23 cellular contexts compared by ENCODE assay signal in the genomic region with DNA sequence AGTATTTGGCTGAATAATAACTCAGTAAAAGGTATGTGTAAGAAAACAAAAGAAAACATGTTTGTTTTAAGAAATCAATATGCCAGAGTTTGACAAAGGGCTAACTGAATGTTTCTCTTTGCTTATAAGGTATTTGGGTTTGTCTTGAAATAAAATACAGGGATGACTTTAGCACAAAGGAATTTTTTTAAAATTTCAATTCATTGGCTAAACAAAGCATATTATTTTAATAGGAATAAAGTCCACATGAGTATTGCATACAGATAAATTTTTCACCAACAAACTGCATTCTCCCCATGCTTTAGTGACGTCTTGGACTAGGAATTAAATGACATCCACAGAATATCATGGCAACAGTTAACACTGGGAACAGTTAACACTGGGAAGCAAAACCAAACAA.
DNase-seq lines count a peak whose midpoint lies in the region; ATAC-seq, FAIRE-seq and TF ChIP-seq lines count a peak whose summit lies in the region.
"Had no signal": no experiment of that assay in that cellular context is flagged by ENCODE, and none has a peak within 500 bp of the region (broad histone marks: within the 10 kb centered on the region; RNA-seq: fewer than 3 reads in every experiment).

No MANE protein-coding gene starts in this region.

- H3K27ac Mint-ChIP-seq in activated CD4-positive, alpha-beta memory T cell treated with anti-CD3 and anti-CD28 coated beads for 36 hours: no peak overlapping the region
- H3K27ac Mint-ChIP-seq in T-cell: no peak overlapping the region
- H3K27ac Mint-ChIP-seq: activated naive CD8-positive, alpha-beta T cell treated with anti-CD3 and anti-CD28 coated beads, Interleukin-2, amount 10 ng/mL, durations not matched to agents 7 days and 5 days; stimulated activated naive B cell treated with anti-CD40 and anti-IgM and Interleukin-4, amounts not matched to agents 10 μg/mL and 1 μg/mL and 100 μg/mL, for 72 hours; T-helper 2 cell treated with Interferon-gamma antibody and Interleukin-4, amounts not matched to agents 5 μg/mL and 100 μg/mL, for 36 hours had no signal

- no peak for TF ChIP-seq RAD21 in A549 (conservative IDR thresholded peaks at IDR 0.05 in 1 of 2, IDR thresholded peaks at IDR 0.05 in 1 of 2)

- no peaks in the 10 kb centered on the region for H3F3A ChIP-seq in GM23248 (ENCODE audit: insufficient read depth)

- H3K4me3 ChIP-seq in A549 (no peak overlapping the region), GM23248 (no peak overlapping the region), astrocyte of the spinal cord (ENCODE audit: low read depth, low read length) (no peak overlapping the region)
- H3K4me3 ChIP-seq: testis had no signal

- H3K4me3 Mint-ChIP-seq in activated CD4-positive, alpha-beta memory T cell treated with anti-CD3 and anti-CD28 coated beads for 36 hours: no peak overlapping the region
- no peak overlapping the region for H3K4me3 Mint-ChIP-seq in T-cell
- H3K4me3 Mint-ChIP-seq: activated naive CD8-positive, alpha-beta T cell treated with anti-CD3 and anti-CD28 coated beads, Interleukin-2, amount 10 ng/mL, durations not matched to agents 7 days and 5 days; stimulated activated naive B cell treated with anti-CD40 and anti-IgM and Interleukin-4, amounts not matched to agents 10 μg/mL and 1 μg/mL and 100 μg/mL, for 72 hours; T-helper 2 cell treated with Interferon-gamma antibody and Interleukin-4, amounts not matched to agents 5 μg/mL and 100 μg/mL, for 36 hours had no signal

- TF ChIP-seq CTCF in A549 (IDR thresholded peaks at IDR 0.05): no peak
- TF ChIP-seq CTCF in astrocyte of the spinal cord (IDR thresholded peaks at IDR 0.05; ENCODE audit: low read depth, low read length): no peak

- H3K4me1 ChIP-seq in A549 (peaks cover 18% of the 10 kb centered on the region; the same call in 2 of the 3 replicates), GM23248 (ENCODE audit: insufficient read depth) (peaks cover 7% of the 10 kb centered on the region; the same call in 1 of the 2 replicates)
- H3K4me1 ChIP-seq: testis had no signal

- no peaks in the 10 kb centered on the region for H3K27me3 ChIP-seq in GM23248 (replicated peaks; ENCODE audit: insufficient read depth)
- H3K27me3 ChIP-seq: testis had no signal

- TF ChIP-seq EP300 in A549 (IDR thresholded peaks at IDR 0.05): no peak

- no peak for TF ChIP-seq POLR2A in A549 (IDR thresholded peaks at IDR 0.05; ENCODE audit: low read length)

- ATAC-seq in A549: peak in 1 of 2 experiments; percentile 67; a peak in 3 of 6 replicates
- no peak for ATAC-seq in HG02623 (IDR thresholded peaks at IDR 0.05; ENCODE audit: unreplicated experiment)
- no peak for ATAC-seq in T-cell (replicated peaks in 1 of 4)
- ATAC-seq: stimulated activated naive B cell treated with anti-CD40 and anti-IgM and Interleukin-4, amounts not matched to agents 10 μg/mL and 1 μg/mL and 100 μg/mL, for 72 hours had no signal

- in situ Hi-C loops in GM23248 (cut with MboI): no loop called here
- in situ Hi-C loops in astrocyte of the spinal cord (cut with HindIII; ENCODE audit: low sequenced_read_pairs): no loop called here

- WGBS in A549 (ENCODE audit: missing lambda C conversion rate): 19% methylated on average over 1 of the region's 1 CpG
- WGBS in GM23248 (ENCODE audit: low coverage in 1 of 2, low lambda C conversion rate in 2 of 2, missing lambda C conversion rate in 2 of 2), 2 experiments: 67 to 71% methylated on average over 1 of the region's 1 CpG

- H3K9ac ChIP-seq in GM23248: no peak overlapping the region

- no peaks in the 10 kb centered on the region for H3K4me1 Mint-ChIP-seq in activated CD4-positive, alpha-beta memory T cell treated with anti-CD3 and anti-CD28 coated beads for 36 hours (ENCODE audit: low read depth)
- no peaks in the 10 kb centered on the region for H3K4me1 Mint-ChIP-seq in T-cell
- H3K4me1 Mint-ChIP-seq: activated naive CD8-positive, alpha-beta T cell treated with anti-CD3 and anti-CD28 coated beads, Interleukin-2, amount 10 ng/mL, durations not matched to agents 7 days and 5 days; stimulated activated naive B cell treated with anti-CD40 and anti-IgM and Interleukin-4, amounts not matched to agents 10 μg/mL and 1 μg/mL and 100 μg/mL, for 72 hours had no signal

- no peaks in the 10 kb centered on the region for H3K9me2 ChIP-seq in GM23248 (ENCODE audit: insufficient read depth)

- no peaks in the 10 kb centered on the region for H3K27me3 Mint-ChIP-seq in activated CD4-positive, alpha-beta memory T cell treated with anti-CD3 and anti-CD28 coated beads for 36 hours
- no peaks in the 10 kb centered on the region for H3K27me3 Mint-ChIP-seq in T-cell
- H3K27me3 Mint-ChIP-seq: activated naive CD8-positive, alpha-beta T cell treated with anti-CD3 and anti-CD28 coated beads, Interleukin-2, amount 10 ng/mL, durations not matched to agents 7 days and 5 days; stimulated activated naive B cell treated with anti-CD40 and anti-IgM and Interleukin-4, amounts not matched to agents 10 μg/mL and 1 μg/mL and 100 μg/mL, for 72 hours had no signal

- H4K20me1 ChIP-seq in GM23248 (ENCODE audit: insufficient read depth): no peaks in the 10 kb centered on the region

- no peak overlapping the region for H2AFZ ChIP-seq in GM23248

- no peaks in the 10 kb centered on the region for H3K79me2 ChIP-seq in GM23248 (ENCODE audit: insufficient read depth)

- no peaks in the 10 kb centered on the region for H3K36me3 Mint-ChIP-seq in activated CD4-positive, alpha-beta memory T cell treated with anti-CD3 and anti-CD28 coated beads for 36 hours
- H3K36me3 Mint-ChIP-seq in T-cell: no peaks in the 10 kb centered on the region
- H3K36me3 Mint-ChIP-seq: activated naive CD8-positive, alpha-beta T cell treated with anti-CD3 and anti-CD28 coated beads, Interleukin-2, amount 10 ng/mL, durations not matched to agents 7 days and 5 days; stimulated activated naive B cell treated with anti-CD40 and anti-IgM and Interleukin-4, amounts not matched to agents 10 μg/mL and 1 μg/mL and 100 μg/mL, for 72 hours had no signal

- FAIRE-seq in A549 (lab: Jason Lieb, UNC): no peak
- FAIRE-seq: H1, small intestine had no signal

- H3K4me2 ChIP-seq in A549 (peak overlapping the region; percentile 12; the same call in 1 of the 3 replicates), GM23248 (ENCODE audit: unreplicated experiment) (peak overlapping the region; percentile 11)

- no peaks in the 10 kb centered on the region for H3K36me3 ChIP-seq in GM23248 (ENCODE audit: low read depth)
- H3K36me3 ChIP-seq: WERI-Rb-1 had no signal

- 0 out of 3 replicates have a peak, but pooled peaks cover 9% of the 10 kb centered on the region for H3K9me3 ChIP-seq in A549
- no peaks in the 10 kb centered on the region for H3K9me3 ChIP-seq in GM23248 (ENCODE audit: low read depth)
- H3K9me3 ChIP-seq: testis had no signal

- POLR2A ChIA-PET in A549 (lab: Yijun Ruan, JAX): no interaction called here
- POLR2A ChIA-PET in activated CD4-positive, alpha-beta memory T cell treated with anti-CD3 and anti-CD28 coated beads for 36 hours (lab: Charles Lee): no interaction called here
- POLR2A ChIA-PET in T-cell (lab: Charles Lee): no interaction called here

- CTCF ChIA-PET in A549 (lab: Yijun Ruan, JAX) (interaction anchor here (0.9 kb wide), 1 partner anchor 37 kb away, joined by 3 read pairs; no protein-coding TSS in a partner anchor), T-cell (lab: Charles Lee) (no interaction called here)
- CTCF ChIA-PET in activated CD4-positive, alpha-beta memory T cell treated with anti-CD3 and anti-CD28 coated beads for 36 hours (lab: Charles Lee): no interaction called here

- H3K9me3 Mint-ChIP-seq in activated CD4-positive, alpha-beta memory T cell treated with anti-CD3 and anti-CD28 coated beads for 36 hours: no peaks in the 10 kb centered on the region
- no peaks in the 10 kb centered on the region for H3K9me3 Mint-ChIP-seq in T-cell
- H3K9me3 Mint-ChIP-seq: activated naive CD8-positive, alpha-beta T cell treated with anti-CD3 and anti-CD28 coated beads, Interleukin-2, amount 10 ng/mL, durations not matched to agents 7 days and 5 days; T-helper 2 cell treated with Interferon-gamma antibody and Interleukin-4, amounts not matched to agents 5 μg/mL and 100 μg/mL, for 36 hours had no signal

- DNase-seq in A549 (ENCODE audit: low read depth in 1 of 2, low spot score in 1 of 2) (peak in 1 of 2 experiments; percentile 31), GM23248 (no peak), astrocyte of the spinal cord (ENCODE audit: low read depth, low spot score) (peak; percentile 61), kidney glomerular epithelial cell (lab: John Stamatoyannopoulos, UW) (peak; percentile 64), epidermal melanocyte (ENCODE audit: insufficient read length, low spot score) (no peak), T-cell (no peak)
- DNase-seq in activated CD4-positive, alpha-beta memory T cell treated with anti-CD3 and anti-CD28 coated beads for 36 hours: no peak
- DNase-seq: 8988T; activated CD4-positive, alpha-beta T cell treated with anti-CD3 and anti-CD28 coated beads, Interleukin-2, amount 50 U/mL, for 1 hour; activated CD8-positive, alpha-beta memory T cell treated with anti-CD3 and anti-CD28 coated beads, Interleukin-2, amount 50 U/mL, for 48 hours; activated naive CD8-positive, alpha-beta T cell treated with anti-CD3 and anti-CD28 coated beads, Interleukin-2, amount 10 ng/mL, durations not matched to agents 7 days and 5 days; C1 segment of cervical spinal cord; foreskin melanocyte; NCI-H1105 treated with DMSO at 0.1 percent for 48 hours; NCI-H2081 treated with DMSO at 0.1 percent for 48 hours; NCI-H524; small intestine; stimulated activated naive B cell treated with anti-CD40 and anti-IgM and Interleukin-4, amounts not matched to agents 10 μg/mL and 1 μg/mL and 100 μg/mL, for 72 hours; testis; WERI-Rb-1 had no signal

- intact Hi-C loops in activated CD4-positive, alpha-beta memory T cell treated with anti-CD3 and anti-CD28 coated beads for 36 hours (cut with micrococcal nuclease): no loop called here

- H3K27ac ChIP-seq in A549: no peak overlapping the region
- no peak overlapping the region for H3K27ac ChIP-seq in GM23248
- H3K27ac ChIP-seq: testis, WERI-Rb-1 had no signal

TF ChIP-seq in A549, 52 proteins besides CTCF, POLR2A, EP300 and RAD21 (continues in another document):
- TF ChIP-seq GATA3 (IDR thresholded peaks at IDR 0.05; ENCODE audit: borderline replicate concordance) (peak; percentile 30; the same call in 1 of the 2 replicates), BHLHE40 (IDR thresholded peaks at IDR 0.05; ENCODE audit: low read depth, low read length) (no peak)
- TF ChIP-seq, protein P1, sequence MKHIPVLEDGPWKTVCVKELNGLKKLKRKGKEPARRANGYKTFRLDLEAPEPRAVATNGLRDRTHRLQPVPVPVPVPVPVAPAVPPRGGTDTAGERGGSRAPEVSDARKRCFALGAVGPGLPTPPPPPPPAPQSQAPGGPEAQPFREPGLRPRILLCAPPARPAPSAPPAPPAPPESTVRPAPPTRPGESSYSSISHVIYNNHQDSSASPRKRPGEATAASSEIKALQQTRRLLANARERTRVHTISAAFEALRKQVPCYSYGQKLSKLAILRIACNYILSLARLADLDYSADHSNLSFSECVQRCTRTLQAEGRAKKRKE (CRISPR knock-in tag; IDR thresholded peaks at IDR 0.05; ENCODE audit: low read depth): no peak

Comparison
In these comparisons a context has a peak if more than half of its experiments do, and no peak if none do; other contexts are left out.
1. DNase-seq: peak in astrocyte of the spinal cord (single experiment) and kidney glomerular epithelial cell (single experiment); none in GM23248 (single experiment), epidermal melanocyte (single experiment), activated CD4-positive, alpha-beta memory T cell treated with anti-CD3 and anti-CD28 coated beads for 36 hours (single experiment) and T-cell (0 of 34).